25 cellular contexts compared by ENCODE assay signal in genomic region chr10:123517901-123518300, GRCh38.
"Had no signal": no experiment of that assay in that cellular context is flagged by ENCODE, and none has a peak within 500 bp of the region (broad histone marks: within the 10 kb centered on the region; RNA-seq: fewer than 3 reads in every experiment).

No MANE protein-coding gene starts in this region.

- H3K4me1 Mint-ChIP-seq: immature natural killer cell; natural killer cell; stimulated activated naive CD8-positive, alpha-beta T cell treated with anti-CD3 and anti-CD28 coated beads, Interleukin-15, amount 100 ng/mL, for 72 hours had no signal

- H3K4me3 ChIP-seq: esophagus muscularis mucosa, lower lobe of right lung, prostate gland, right atrium auricular region, smooth muscle cell, suprapubic skin had no signal

- H3K27ac ChIP-seq: esophagus muscularis mucosa, foreskin keratinocyte, lower lobe of right lung, neutrophil, prostate gland, right atrium auricular region, suprapubic skin had no signal

- H3K4me1 ChIP-seq: esophagus muscularis mucosa, foreskin keratinocyte, lower lobe of right lung, prostate gland, right atrium auricular region, suprapubic skin had no signal

- H3K36me3 Mint-ChIP-seq: immature natural killer cell, natural killer cell had no signal

- H3K27ac Mint-ChIP-seq: dendritic cell treated with granulocyte-macrophage colony-stimulating factor and Interleukin-4, amounts not matched to agents 40 ng/mL and 50 ng/mL, for 4 days; immature natural killer cell; natural killer cell; stimulated activated naive CD8-positive, alpha-beta T cell treated with anti-CD3 and anti-CD28 coated beads, Interleukin-15, amount 100 ng/mL, for 72 hours had no signal

- DNase-seq: cerebellar nuclear complex; effector memory CD4-positive, alpha-beta T cell; foreskin keratinocyte; glutamatergic neuron; hypothalamus; immature natural killer cell; kidney glomerular epithelial cell; left colon; left ventricle myocardium superior; lower lobe of right lung; natural killer cell; stimulated activated CD4-positive, alpha-beta T cell treated with anti-CD3 and anti-CD28 coated beads, Interleukin-12 subunit alpha, Interleukin-12 subunit beta, amount 100 ng/mL, for 4 hours; stimulated activated CD4-positive, alpha-beta T cell treated with anti-CD3 and anti-CD28 coated beads, Interleukin-1b, Interleukin-23, amount 100 ng/mL, for 48 hours; stimulated activated CD4-positive, alpha-beta T cell treated with anti-CD3 and anti-CD28 coated beads, Interleukin-4, amount 100 ng/mL, for 1 hour; stimulated activated CD8-positive, alpha-beta memory T cell treated with anti-CD3 and anti-CD28 coated beads, Interleukin-4, amount 100 ng/mL, for 48 hours; stimulated activated naive CD4-positive, alpha-beta T cell; stimulated activated naive CD8-positive, alpha-beta T cell treated with anti-CD3 and anti-CD28 coated beads, Interleukin-15, amount 100 ng/mL, for 72 hours had no signal

- H3K9me3 ChIP-seq: esophagus muscularis mucosa, lower lobe of right lung, neutrophil, prostate gland, right atrium auricular region, suprapubic skin had no signal

- H3K4me3 Mint-ChIP-seq: dendritic cell treated with granulocyte-macrophage colony-stimulating factor and Interleukin-4, amounts not matched to agents 40 ng/mL and 50 ng/mL, for 4 days; immature natural killer cell; natural killer cell; stimulated activated naive CD8-positive, alpha-beta T cell treated with anti-CD3 and anti-CD28 coated beads, Interleukin-15, amount 100 ng/mL, for 72 hours had no signal

- H3K27me3 ChIP-seq: right atrium auricular region had no signal

- H3K36me3 ChIP-seq: esophagus muscularis mucosa, lower lobe of right lung, neutrophil, prostate gland, right atrium auricular region, suprapubic skin had no signal

- ATAC-seq: foreskin keratinocyte; left colon; left ventricle myocardium superior; lower lobe of right lung; natural killer cell; sciatic nerve; stimulated activated naive CD8-positive, alpha-beta T cell treated with anti-CD3 and anti-CD28 coated beads, Interleukin-15, amount 100 ng/mL, for 72 hours had no signal

- H3K9me3 Mint-ChIP-seq: dendritic cell treated with granulocyte-macrophage colony-stimulating factor and Interleukin-4, amounts not matched to agents 40 ng/mL and 50 ng/mL, for 4 days; immature natural killer cell; natural killer cell; stimulated activated naive CD8-positive, alpha-beta T cell treated with anti-CD3 and anti-CD28 coated beads, Interleukin-15, amount 100 ng/mL, for 72 hours had no signal
